ENCODE assay signal across 32 cellular contexts in genomic region chr19:51809787-51810186, GRCh38. TPM values are rescaled to one million over a fixed set of nuclear protein-coding genes. Genes with fewer than 3 reads are reported as not detected.
DNase-seq lines count a peak whose midpoint lies in the region; ATAC-seq, FAIRE-seq and TF ChIP-seq lines count a peak whose summit lies in the region.
"Had no signal": no experiment of that assay in that cellular context is flagged by ENCODE, and none has a peak within 500 bp of the region (broad histone marks: within the 10 kb centered on the region; RNA-seq: fewer than 3 reads in every experiment).

No MANE protein-coding gene starts in this region.

- no peak for TF ChIP-seq CTCF in choroid plexus epithelial cell (conservative IDR thresholded peaks at IDR 0.05; ENCODE audit: low read depth, low read length)
- no peak for TF ChIP-seq CTCF in omental fat pad (IDR thresholded peaks at IDR 0.05)
- no peak for TF ChIP-seq CTCF in GM23338 (conservative IDR thresholded peaks at IDR 0.05; ENCODE audit: low read depth in 2 of 2)

- no peak overlapping the region for H3K27ac Mint-ChIP-seq in GM23338
- H3K27ac Mint-ChIP-seq: activated CD4-positive, alpha-beta T cell treated with anti-CD3 and anti-CD28 coated beads for 36 hours; activated CD8-positive, alpha-beta T cell treated with anti-CD3 and anti-CD28 coated beads, Interleukin-2, amount 10 ng/mL, durations not matched to agents 7 days and 5 days; activated naive CD4-positive, alpha-beta T cell treated with anti-CD3 and anti-CD28 coated beads, Interleukin-2, amount 50 U/mL, for 72 hours; CD4-positive, CD25-positive, alpha-beta regulatory T cell; natural killer cell treated with Interleukin-12 subunit alpha and Interleukin-12 subunit beta and Interleukin-15 and Interleukin-18, amount 100 ng/mL, for 72 hours; stimulated activated memory B cell treated with anti-CD40 and anti-IgM and Interleukin-4, amounts not matched to agents 10 μg/mL and 1 μg/mL and 100 μg/mL, for 72 hours had no signal

- ATAC-seq in omental fat pad (ENCODE audit: low FRiP score) (peak; percentile 44), GM23338 (no peak), HG02970 (IDR thresholded peaks at IDR 0.05; ENCODE audit: low FRiP score, unreplicated experiment) (no peak)
- ATAC-seq: activated CD4-positive, alpha-beta T cell treated with anti-CD3 and anti-CD28 coated beads for 36 hours; activated CD8-positive, alpha-beta T cell treated with anti-CD3 and anti-CD28 coated beads, Interleukin-2, amount 10 ng/mL, durations not matched to agents 7 days and 5 days; activated naive CD4-positive, alpha-beta T cell treated with anti-CD3 and anti-CD28 coated beads, Interleukin-2, amount 50 U/mL, for 72 hours; mucosa of descending colon; natural killer cell treated with Interleukin-12 subunit alpha and Interleukin-12 subunit beta and Interleukin-15 and Interleukin-18, amount 100 ng/mL, for 72 hours; stimulated activated memory B cell treated with anti-CD40 and anti-IgM and Interleukin-4, amounts not matched to agents 10 μg/mL and 1 μg/mL and 100 μg/mL, for 72 hours had no signal

- peaks cover 67% of the 10 kb centered on the region for H3K36me3 Mint-ChIP-seq in GM23338 (ENCODE audit: low read depth)
- H3K36me3 Mint-ChIP-seq: CD4-positive, CD25-positive, alpha-beta regulatory T cell; stimulated activated memory B cell treated with anti-CD40 and anti-IgM and Interleukin-4, amounts not matched to agents 10 μg/mL and 1 μg/mL and 100 μg/mL, for 72 hours had no signal

- H3K4me2 ChIP-seq in GM23338, result no peak overlapping the region
- H3K4me2 ChIP-seq: KMS-11 had no signal

- no peaks in the 10 kb centered on the region for H4K20me1 ChIP-seq in GM23338 (replicated peaks; ENCODE audit: insufficient read depth)

- H3K9me2 ChIP-seq in GM23338 (ENCODE audit: insufficient read depth), result peaks cover 6% of the 10 kb centered on the region

- no peaks in the 10 kb centered on the region; the same call in 1 of the 2 replicates for H3K36me3 ChIP-seq in GM23338 (ENCODE audit: insufficient read depth)
- H3K36me3 ChIP-seq: cardiac muscle cell, ovary, uterus had no signal

- H3K9me3 Mint-ChIP-seq in GM23338, result peaks cover 85% of the 10 kb centered on the region

- peak; percentile 53 for DNase-seq in CD1c-positive myeloid dendritic cell (ENCODE audit: extremely low spot score)
- DNase-seq in HS-27A (ENCODE audit: low read depth), result peak; percentile 27
- peak; percentile 41 for DNase-seq in choroid plexus epithelial cell (ENCODE audit: low read depth)
- no peak for DNase-seq in omental fat pad (ENCODE audit: low spot score)
- DNase-seq in ecto neural progenitor cell (ENCODE audit: low spot score), result no peak
- DNase-seq in urothelium cell line (ENCODE audit: low spot score), result no peak
- DNase-seq in GM23338 (ENCODE audit: low spot score), result no peak
- DNase-seq: activated CD4-positive, alpha-beta T cell treated with anti-CD3 and anti-CD28 coated beads for 36 hours; activated CD8-positive, alpha-beta T cell treated with anti-CD3 and anti-CD28 coated beads, Interleukin-2, amount 10 ng/mL, durations not matched to agents 7 days and 5 days; activated T-cell treated with anti-CD3 and anti-CD28 coated beads for 4 hours; aorta; CD4-positive, CD25-positive, alpha-beta regulatory T cell; dorsolateral prefrontal cortex; mucosa of descending colon; NCI-H1417; NCI-H2081; ovary; stimulated activated CD4-positive, alpha-beta T cell treated with anti-CD3 and anti-CD28 coated beads, Interleukin-12 subunit alpha, Interleukin-12 subunit beta, amount 100 ng/mL, for 4 hours; stimulated activated CD4-positive, alpha-beta T cell treated with anti-CD3 and anti-CD28 coated beads, Interleukin-4, amount 100 ng/mL, for 24 hours; T-helper 2 cell; uterus had no signal

- no peaks in the 10 kb centered on the region for H3K27me3 ChIP-seq in GM23338 (ENCODE audit: insufficient read depth)
- H3K27me3 ChIP-seq: cardiac muscle cell, dorsolateral prefrontal cortex, ovary, uterus had no signal

- no peak overlapping the region for H2AFZ ChIP-seq in GM23338

- no peaks in the 10 kb centered on the region for H3K27me3 Mint-ChIP-seq in GM23338 (ENCODE audit: insufficient read depth, low read depth, poor library complexity)
- H3K27me3 Mint-ChIP-seq: activated CD4-positive, alpha-beta T cell treated with anti-CD3 and anti-CD28 coated beads for 36 hours; CD4-positive, CD25-positive, alpha-beta regulatory T cell; natural killer cell treated with Interleukin-12 subunit alpha and Interleukin-12 subunit beta and Interleukin-15 and Interleukin-18, amount 100 ng/mL, for 72 hours; stimulated activated memory B cell treated with anti-CD40 and anti-IgM and Interleukin-4, amounts not matched to agents 10 μg/mL and 1 μg/mL and 100 μg/mL, for 72 hours had no signal

- H3K4me1 Mint-ChIP-seq in GM23338, result no peaks in the 10 kb centered on the region
- H3K4me1 Mint-ChIP-seq: activated CD4-positive, alpha-beta T cell treated with anti-CD3 and anti-CD28 coated beads for 36 hours; CD4-positive, CD25-positive, alpha-beta regulatory T cell; stimulated activated memory B cell treated with anti-CD40 and anti-IgM and Interleukin-4, amounts not matched to agents 10 μg/mL and 1 μg/mL and 100 μg/mL, for 72 hours had no signal

- FAIRE-seq in urothelium cell line (lab: Jason Lieb, UNC), result no peak
- FAIRE-seq: D721Med, endothelial cell of umbilical vein, H1, islet of Langerhans had no signal

- H3K4me1 ChIP-seq in GM23338 (ENCODE audit: insufficient read depth), result peaks cover 5% of the 10 kb centered on the region
- H3K4me1 ChIP-seq: uterus had no signal

- H3F3A ChIP-seq in GM23338 (replicated peaks; ENCODE audit: low read depth), result no peaks in the 10 kb centered on the region

- no peak overlapping the region for H3K4me3 Mint-ChIP-seq in GM23338
- H3K4me3 Mint-ChIP-seq: activated CD4-positive, alpha-beta T cell treated with anti-CD3 and anti-CD28 coated beads for 36 hours; activated CD8-positive, alpha-beta T cell treated with anti-CD3 and anti-CD28 coated beads, Interleukin-2, amount 10 ng/mL, durations not matched to agents 7 days and 5 days; CD4-positive, CD25-positive, alpha-beta regulatory T cell; natural killer cell treated with Interleukin-12 subunit alpha and Interleukin-12 subunit beta and Interleukin-15 and Interleukin-18, amount 100 ng/mL, for 72 hours; stimulated activated memory B cell treated with anti-CD40 and anti-IgM and Interleukin-4, amounts not matched to agents 10 μg/mL and 1 μg/mL and 100 μg/mL, for 72 hours had no signal

- H3K27ac ChIP-seq in GM23338 (ENCODE audit: low read depth), result no peak overlapping the region
- H3K27ac ChIP-seq: cardiac muscle cell, dorsolateral prefrontal cortex, KMS-11, ovary, uterus had no signal

- no peaks in the 10 kb centered on the region for H3K79me2 ChIP-seq in GM23338 (replicated peaks; ENCODE audit: insufficient read depth)

- no peak overlapping the region for H3K4me3 ChIP-seq in choroid plexus epithelial cell (ENCODE audit: low read depth, low read length)
- H3K4me3 ChIP-seq in GM23338, result no peak overlapping the region
- H3K4me3 ChIP-seq: cardiac muscle cell, dorsolateral prefrontal cortex, lung, mucosa of descending colon, ovary, uterus had no signal

TF ChIP-seq in GM23338, 12 proteins besides CTCF, POLR2A, EP300 and RAD21:
- no peak for TF ChIP-seq STAT1 (IDR thresholded peaks at IDR 0.05; ENCODE audit: unreplicated experiment)
- TF ChIP-seq, protein P1, sequence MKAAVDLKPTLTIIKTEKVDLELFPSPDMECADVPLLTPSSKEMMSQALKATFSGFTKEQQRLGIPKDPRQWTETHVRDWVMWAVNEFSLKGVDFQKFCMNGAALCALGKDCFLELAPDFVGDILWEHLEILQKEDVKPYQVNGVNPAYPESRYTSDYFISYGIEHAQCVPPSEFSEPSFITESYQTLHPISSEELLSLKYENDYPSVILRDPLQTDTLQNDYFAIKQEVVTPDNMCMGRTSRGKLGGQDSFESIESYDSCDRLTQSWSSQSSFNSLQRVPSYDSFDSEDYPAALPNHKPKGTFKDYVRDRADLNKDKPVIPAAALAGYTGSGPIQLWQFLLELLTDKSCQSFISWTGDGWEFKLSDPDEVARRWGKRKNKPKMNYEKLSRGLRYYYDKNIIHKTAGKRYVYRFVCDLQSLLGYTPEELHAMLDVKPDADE (IDR thresholded peaks at IDR 0.05), result no peak

RNA-seq across cellular contexts. Expression of gene FPR3, which starts 14.8 kb away (rescaled TPM):
- 10 to 100 TPM; 10.2 to 50.0 (median 23.9) TPM for total RNA-seq in omental fat pad
- total RNA-seq in GM23338 (2014; rRNA removed; shearing (Covaris generic)), result not detected in 2 replicates
- polyA plus RNA-seq in GM23338 (2016; fragmentation: Nextera tagmentation; extraction: Ambion mirVana), result 0.16 TPM in 1 of 2 replicates, not detected in the other
- total RNA-seq: activated CD4-positive, alpha-beta T cell treated with anti-CD3 and anti-CD28 coated beads for 36 hours; activated CD8-positive, alpha-beta T cell treated with anti-CD3 and anti-CD28 coated beads, Interleukin-2, amount 10 ng/mL, durations not matched to agents 7 days and 5 days; activated naive CD4-positive, alpha-beta T cell treated with anti-CD3 and anti-CD28 coated beads, Interleukin-2, amount 50 U/mL, for 72 hours; cardiac muscle cell; CD4-positive, CD25-positive, alpha-beta regulatory T cell; endothelial cell of umbilical vein; H1; natural killer cell treated with Interleukin-12 subunit alpha and Interleukin-12 subunit beta and Interleukin-15 and Interleukin-18, amount 100 ng/mL, for 72 hours had no signal
- polyA plus RNA-seq: cardiac muscle cell; CD4-positive, CD25-positive, alpha-beta regulatory T cell; endothelial cell of umbilical vein; H1 had no signal

RNA-seq across cellular contexts. Expression of gene FPR2, which starts 48.8 kb away (rescaled TPM):
- total RNA-seq in omental fat pad, result 10 to 100 TPM in 1 of 4 donors, 1 to 10 TPM in 3; 3.1 to 16.2 (median 7.5) TPM
- total RNA-seq in GM23338 (2014; rRNA removed; shearing (Covaris generic)), result not detected in 2 replicates
- not detected in 2 replicates for polyA plus RNA-seq in GM23338 (2016; fragmentation: Nextera tagmentation; extraction: Ambion mirVana)
- total RNA-seq: activated CD4-positive, alpha-beta T cell treated with anti-CD3 and anti-CD28 coated beads for 36 hours; activated CD8-positive, alpha-beta T cell treated with anti-CD3 and anti-CD28 coated beads, Interleukin-2, amount 10 ng/mL, durations not matched to agents 7 days and 5 days; activated naive CD4-positive, alpha-beta T cell treated with anti-CD3 and anti-CD28 coated beads, Interleukin-2, amount 50 U/mL, for 72 hours; cardiac muscle cell; CD4-positive, CD25-positive, alpha-beta regulatory T cell; endothelial cell of umbilical vein; H1 had no signal
- polyA plus RNA-seq: cardiac muscle cell; CD4-positive, CD25-positive, alpha-beta regulatory T cell; endothelial cell of umbilical vein had no signal

RNA-seq across cellular contexts. Expression of gene FPR1, which starts 58.1 kb away (rescaled TPM):
- total RNA-seq in omental fat pad, result 10 to 100 TPM; 15.0 to 77.5 (median 56.5) TPM
- not detected in 2 replicates for total RNA-seq in GM23338 (2014; rRNA removed; shearing (Covaris generic))
- polyA plus RNA-seq in GM23338 (2016; fragmentation: Nextera tagmentation; extraction: Ambion mirVana), result not detected in 2 replicates
- total RNA-seq: activated CD4-positive, alpha-beta T cell treated with anti-CD3 and anti-CD28 coated beads for 36 hours; activated CD8-positive, alpha-beta T cell treated with anti-CD3 and anti-CD28 coated beads, Interleukin-2, amount 10 ng/mL, durations not matched to agents 7 days and 5 days; activated naive CD4-positive, alpha-beta T cell treated with anti-CD3 and anti-CD28 coated beads, Interleukin-2, amount 50 U/mL, for 72 hours; cardiac muscle cell; CD4-positive, CD25-positive, alpha-beta regulatory T cell; endothelial cell of umbilical vein; H1 had no signal
- polyA plus RNA-seq: cardiac muscle cell, endothelial cell of umbilical vein had no signal

Comparison
In these comparisons a context has a peak if more than half of its experiments do, and no peak if none do; other contexts are left out.
1. DNase-seq: peak in CD1c-positive myeloid dendritic cell (single experiment), HS-27A (single experiment) and choroid plexus epithelial cell (single experiment); none in omental fat pad (single experiment), ecto neural progenitor cell (single experiment), urothelium cell line (single experiment) and GM23338 (single experiment).
2. RNA of gene FPR3, which starts 14.8 kb away (total RNA-seq): 10.2 to 50.0 TPM in omental fat pad; not detected in GM23338; every median in the first group is over 10 times any median in the second.
3. RNA of gene FPR1, which starts 58.1 kb away (total RNA-seq): 15.0 to 77.5 TPM in omental fat pad; not detected in GM23338; every median in the first group is over 10 times any median in the second.